Comparison of ENCODE assay signal across 20 cellular contexts in the genomic region with DNA sequence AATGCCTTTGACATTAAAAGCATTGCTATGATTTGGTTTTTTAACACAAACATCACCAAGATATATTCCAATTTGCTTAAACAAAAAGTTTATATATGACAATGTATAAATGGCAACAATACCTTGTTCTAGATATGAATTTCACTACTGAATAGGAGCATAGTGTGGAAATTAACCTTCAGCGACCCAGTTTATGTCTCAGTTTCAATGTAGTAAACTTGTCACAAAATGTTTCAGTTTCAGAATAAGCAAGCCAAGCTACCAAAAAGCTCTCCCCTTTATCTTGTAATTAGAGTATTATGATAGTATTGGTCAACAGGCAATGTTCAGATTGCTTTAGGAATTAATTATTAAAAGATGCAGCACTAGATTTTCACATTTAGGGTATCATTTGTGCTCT.
DNase-seq lines count a peak whose midpoint lies in the region; ATAC-seq and TF ChIP-seq lines count a peak whose summit lies in the region.
"Had no signal": no experiment of that assay in that cellular context is flagged by ENCODE, and none has a peak within 500 bp of the region (broad histone marks: within the 10 kb centered on the region; RNA-seq: fewer than 3 reads in every experiment).

No MANE protein-coding gene starts in this region.

- no peak overlapping the region for H3K27ac ChIP-seq in esophagus squamous epithelium
- H3K27ac ChIP-seq: 22Rv1; BLaER1 treated with 17β-estradiol and CSF1 and Interleukin-3, amounts not matched to agents 10 nM and 100 nM; spleen; transverse colon had no signal

- CTCF ChIA-PET in GM10248 (lab: Yijun Ruan, JAX), result no interaction called here

- TF ChIP-seq CTCF in GM10248 (IDR thresholded peaks at IDR 0.05; ENCODE audit: control extremely low read depth, extremely low read depth, low read depth, missing control alignments) (no peak), esophagus squamous epithelium (IDR thresholded peaks at IDR 0.05) (no peak)

- ATAC-seq in GM19395 (IDR thresholded peaks at IDR 0.05; ENCODE audit: unreplicated experiment), result peak; percentile 82
- ATAC-seq in HG02840 (IDR thresholded peaks at IDR 0.05; ENCODE audit: low FRiP score, unreplicated experiment), result peak; percentile 86
- ATAC-seq in HG03196 (IDR thresholded peaks at IDR 0.05; ENCODE audit: unreplicated experiment), result peak; percentile 87
- ATAC-seq: activated CD4-positive, CD25-positive, alpha-beta regulatory T cell treated with anti-CD3 and anti-CD28 coated beads, Interleukin-2, amount 50 U/mL, for 24 hours; stimulated activated naive B cell treated with anti-CD40 and anti-IgM and Interleukin-4, amounts not matched to agents 10 μg/mL and 1 μg/mL and 100 μg/mL, for 72 hours had no signal

- H3K4me3 ChIP-seq in esophagus squamous epithelium, result no peak overlapping the region
- H3K4me3 ChIP-seq: BLaER1 treated with 17β-estradiol and CSF1 and Interleukin-3, amounts not matched to agents 10 nM and 100 nM; spleen; transverse colon had no signal

- TF ChIP-seq POLR2A in esophagus squamous epithelium (IDR thresholded peaks at IDR 0.05), result no peak

- H3K9me3 ChIP-seq in esophagus squamous epithelium, result no peaks in the 10 kb centered on the region
- H3K9me3 ChIP-seq: BLaER1 treated with 17β-estradiol and CSF1 and Interleukin-3, amounts not matched to agents 10 nM and 100 nM; spleen; transverse colon had no signal

- H3K27me3 ChIP-seq in esophagus squamous epithelium, result no peaks in the 10 kb centered on the region
- H3K27me3 ChIP-seq: BLaER1 treated with 17β-estradiol and CSF1 and Interleukin-3, amounts not matched to agents 10 nM and 100 nM; spleen; transverse colon had no signal

- POLR2A ChIA-PET in GM10248 (lab: Yijun Ruan, JAX), result no interaction called here

- 63 to 68% methylated on average over 1 of the region's 1 CpG for WGBS in esophagus squamous epithelium, 2 donors

- DNase-seq in GM10248 (ENCODE audit: extremely low spot score) (peak; percentile 10), NOMO-1 (lab: John Stamatoyannopoulos, UW; ENCODE audit: unreplicated experiment in 2 of 2) (no peak), esophagus squamous epithelium (lab: John Stamatoyannopoulos, UW) (no peak)
- DNase-seq in activated T-cell treated with anti-CD3 and anti-CD28 coated beads, Interleukin-2, amount 50 U/mL, for 48 hours, result no peak
- DNase-seq in stimulated activated naive CD4-positive, alpha-beta T cell (lab: John Stamatoyannopoulos, UW), result no peak
- DNase-seq: activated gamma-delta T cell; cerebellar nuclear complex; islet precursor cell; NCI-H1930; NCI-H510A; SIG-M5; spleen; stimulated activated naive B cell treated with anti-CD40 and anti-IgM and Interleukin-4, amounts not matched to agents 10 μg/mL and 1 μg/mL and 100 μg/mL, for 72 hours; transverse colon had no signal

- H3K4me1 ChIP-seq in esophagus squamous epithelium, result no peaks in the 10 kb centered on the region
- H3K4me1 ChIP-seq: BLaER1 treated with 17β-estradiol and CSF1 and Interleukin-3, amounts not matched to agents 10 nM and 100 nM; spleen; transverse colon had no signal

- intact Hi-C loops in esophagus squamous epithelium (cut with DNase I), result no loop called here

- no peaks in the 10 kb centered on the region for H3K36me3 ChIP-seq in esophagus squamous epithelium
- H3K36me3 ChIP-seq: BLaER1 treated with 17β-estradiol and CSF1 and Interleukin-3, amounts not matched to agents 10 nM and 100 nM; spleen; transverse colon had no signal
